In genomic region chr13:47337781-47338507, GRCh38 we compare ENCODE assay signal across 1 cellular context.
TF ChIP-seq lines count a peak whose summit lies in the region.

No MANE protein-coding gene starts in this region.

TF ChIP-seq in GM23338, 12 proteins besides CTCF, POLR2A, EP300 and RAD21 (continued from another document):
- TF ChIP-seq REST (IDR thresholded peaks at IDR 0.05; ENCODE audit: unreplicated experiment) (no peak), ZNF114 (CRISPR knock-in tag; IDR thresholded peaks at IDR 0.05) (no peak), STAT1 (IDR thresholded peaks at IDR 0.05; ENCODE audit: unreplicated experiment) (no peak), ETS1 (IDR thresholded peaks at IDR 0.05) (no peak), EZH2 (IDR thresholded peaks at IDR 0.05; ENCODE audit: low read depth, unreplicated experiment) (no peak), POLR2AphosphoS5 (IDR thresholded peaks at IDR 0.05; ENCODE audit: low read depth) (no peak)
